In genomic region chr12:11580125-11580751, GRCh38 we compare ENCODE assay signal across 9 cellular contexts.
DNase-seq lines count a peak whose midpoint lies in the region; ATAC-seq, FAIRE-seq and TF ChIP-seq lines count a peak whose summit lies in the region.
"Had no signal": no experiment of that assay in that cellular context is flagged by ENCODE, and none has a peak within 500 bp of the region (broad histone marks: within the 10 kb centered on the region; RNA-seq: fewer than 3 reads in every experiment).

No MANE protein-coding gene starts in this region.

- in situ Hi-C loops in Caki2 (cut with HindIII; ENCODE audit: low pct_unique_long_range_greater_than_20kb, low sequenced_read_pairs) = no loop called here

- FAIRE-seq in pancreas (lab: Jason Lieb, UNC) = no peak

- no peaks in the 10 kb centered on the region for H3K4me1 ChIP-seq in pancreas

- H3K27ac ChIP-seq in pancreas = no peak overlapping the region

- no peak for TF ChIP-seq CTCF in pancreas (IDR thresholded peaks at IDR 0.05)

- no peaks in the 10 kb centered on the region for H3K9me3 ChIP-seq in pancreas

- peak; percentile 98 for DNase-seq in Caki2 (ENCODE audit: low read depth)
- peak; percentile 18 for DNase-seq in LHCN-M2 (ENCODE audit: low read depth)
- DNase-seq in dedifferentiated amniotic fluid mesenchymal stem cell (ENCODE audit: extremely low spot score) = peak; percentile 74
- peak in 1 of 6 donors; percentile 24 for DNase-seq in pancreas
- no peak for DNase-seq in stimulated activated CD4-positive, alpha-beta T cell treated with anti-CD3 and anti-CD28 coated beads, Interleukin-2, amount 100 ng/mL, for 48 hours
- no peak for DNase-seq in activated CD4-positive, alpha-beta T cell treated with anti-CD3 and anti-CD28 coated beads for 1 hour
- DNase-seq in iPS-NIHi11 (ENCODE audit: low spot score) = no peak
- no peak for DNase-seq in NCI-H1105 (lab: John Stamatoyannopoulos, UW)
- DNase-seq: stimulated activated CD4-positive, alpha-beta T cell treated with anti-CD3 and anti-CD28 coated beads, Interleukin-2, amount 100 ng/mL, for 24 hours had no signal

- no peak overlapping the region for H3K4me3 ChIP-seq in pancreas

- ATAC-seq in pancreas = peak in 3 of 4 donors; percentile 39 to 70 (median 66)

- intact Hi-C loops in pancreas (cut with DNase I) = loop anchor here in 2 of 3 donors (5.0 kb wide), 2 partner anchors 447 to 452 kb away; no protein-coding TSS in a partner anchor

- H3K36me3 ChIP-seq in pancreas = no peaks in the 10 kb centered on the region

- WGBS in pancreas, 2 donors = 49 to 55% methylated on average over 2 of the region's 2 CpGs

- no peaks in the 10 kb centered on the region for H3K27me3 ChIP-seq in pancreas

Comparison
In these comparisons a context has a peak if more than half of its experiments do, and no peak if none do; other contexts are left out.
1. DNase-seq: peak in Caki2 (single experiment), LHCN-M2 (single experiment) and dedifferentiated amniotic fluid mesenchymal stem cell (single experiment); none in stimulated activated CD4-positive, alpha-beta T cell treated with anti-CD3 and anti-CD28 coated beads, Interleukin-2, amount 100 ng/mL, for 48 hours (0 of 2), activated CD4-positive, alpha-beta T cell treated with anti-CD3 and anti-CD28 coated beads for 1 hour (single experiment), iPS-NIHi11 (single experiment) and NCI-H1105 (single experiment).